ENCODE assay signal across 12 cellular contexts in the genomic region with DNA sequence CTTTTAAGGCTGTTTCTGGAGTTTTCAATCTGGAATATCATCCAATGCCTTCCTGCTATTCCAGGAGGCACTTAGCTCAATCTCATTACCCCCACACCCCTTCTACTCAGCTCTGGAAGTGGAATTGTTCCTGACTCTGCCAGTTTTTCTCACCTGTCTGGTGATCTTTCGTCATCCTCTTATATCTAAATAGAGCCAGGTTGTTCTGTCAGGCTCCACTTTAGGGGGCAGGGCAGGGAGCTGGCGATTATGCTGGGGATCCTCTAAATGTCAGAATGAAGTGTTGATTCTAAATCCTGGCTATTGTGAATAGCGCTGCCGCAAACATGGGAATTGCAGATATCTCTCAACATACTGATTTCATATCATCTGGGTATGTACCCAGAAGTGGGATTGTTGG.
DNase-seq lines count a peak whose midpoint lies in the region; ATAC-seq and TF ChIP-seq lines count a peak whose summit lies in the region.
"Had no signal": no experiment of that assay in that cellular context is flagged by ENCODE, and none has a peak within 500 bp of the region (broad histone marks: within the 10 kb centered on the region; RNA-seq: fewer than 3 reads in every experiment).

No MANE protein-coding gene starts in this region.

- H3K79me2 ChIP-seq in GM23248 (ENCODE audit: insufficient read depth), result no peaks in the 10 kb centered on the region

- no peak overlapping the region for H3K9ac ChIP-seq in GM23248

- ATAC-seq in left lung, result peak; percentile 55
- ATAC-seq: K562 had no signal

- H3K4me1 ChIP-seq in left lung (no peaks in the 10 kb centered on the region), GM23248 (ENCODE audit: insufficient read depth) (no peaks in the 10 kb centered on the region)

- H3K4me3 ChIP-seq in left lung (no peak overlapping the region), GM23248 (no peak overlapping the region)
- H3K4me3 ChIP-seq: K562 had no signal

- 44 to 47% methylated on average over 4 of the region's 4 CpGs for WGBS in GM23248 (ENCODE audit: low coverage in 1 of 2, low lambda C conversion rate in 2 of 2, missing lambda C conversion rate in 2 of 2), 2 experiments

- peak overlapping the region in 1 of 2 donors; percentile 13 for H3K27ac ChIP-seq in left lung
- no peak overlapping the region for H3K27ac ChIP-seq in GM23248

- intact Hi-C loops in left lung (cut with DNase I), result no loop called here

- H4K20me1 ChIP-seq in GM23248 (ENCODE audit: insufficient read depth), result no peaks in the 10 kb centered on the region

- H3K9me3 ChIP-seq in left lung, result no peaks in the 10 kb centered on the region
- no peaks in the 10 kb centered on the region for H3K9me3 ChIP-seq in GM23248 (ENCODE audit: low read depth)

- H3K27me3 ChIP-seq in left lung (peaks cover 0 to 13% of the 10 kb centered on the region in 2 donors), GM23248 (replicated peaks; ENCODE audit: insufficient read depth) (peaks cover under 1% of the 10 kb centered on the region)

- H3K36me3 ChIP-seq in left lung (no peaks in the 10 kb centered on the region), GM23248 (ENCODE audit: low read depth) (no peaks in the 10 kb centered on the region)

- H2AFZ ChIP-seq in GM23248, result no peak overlapping the region

- no peak for TF ChIP-seq CTCF in left lung (IDR thresholded peaks at IDR 0.05)

- H3F3A ChIP-seq in GM23248 (ENCODE audit: insufficient read depth), result no peaks in the 10 kb centered on the region

- no peak overlapping the region for H3K4me2 ChIP-seq in GM23248 (ENCODE audit: unreplicated experiment)

- DNase-seq in D341Med (ENCODE audit: low spot score) (peak; percentile 6), DMS153 treated with DMSO at 0.1 percent for 48 hours (lab: John Stamatoyannopoulos, UW; ENCODE audit: unreplicated experiment) (peak; percentile 27), NCI-H2107 treated with DMSO at 0.1 percent for 48 hours (lab: John Stamatoyannopoulos, UW; ENCODE audit: unreplicated experiment) (peak; percentile 89), left lung (peak in 1 of 2 donors; percentile 53), NCI-H446 (lab: John Stamatoyannopoulos, UW) (no peak), GM23248 (no peak), mucosa of gallbladder (ENCODE audit: low spot score) (no peak)
- DNase-seq: ACHN, AML-193, NCI-H1694, NCI-H526 had no signal

- no peaks in the 10 kb centered on the region for H3K9me2 ChIP-seq in GM23248 (ENCODE audit: insufficient read depth)

- in situ Hi-C loops in GM23248 (cut with MboI), result no loop called here

Comparison
In these comparisons a context has a peak if more than half of its experiments do, and no peak if none do; other contexts are left out.
1. DNase-seq: peak in D341Med (single experiment), DMS153 treated with DMSO at 0.1 percent for 48 hours (single experiment) and NCI-H2107 treated with DMSO at 0.1 percent for 48 hours (single experiment); none in NCI-H446 (0 of 2), GM23248 (single experiment) and mucosa of gallbladder (single experiment).